In the genomic region with DNA sequence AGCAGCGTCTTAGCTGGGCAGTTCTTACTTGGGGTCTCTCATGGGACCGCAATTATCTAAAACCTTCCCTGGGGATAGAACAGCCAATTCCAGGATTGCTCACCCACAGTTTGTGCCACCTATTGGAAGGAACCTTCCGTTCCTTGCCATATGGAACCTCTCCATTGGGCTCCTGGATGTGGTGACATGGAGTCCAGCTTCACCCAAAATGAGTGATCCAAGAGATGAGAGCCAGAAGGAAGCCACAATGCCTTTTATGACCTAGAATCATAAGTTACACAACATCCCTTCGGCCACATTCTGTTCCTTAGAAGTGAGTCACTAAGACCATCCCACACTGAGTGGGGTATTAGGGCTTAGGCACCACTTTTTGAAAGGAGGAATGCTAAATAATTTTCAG, we compare ENCODE assay signal across 13 cellular contexts.
A peak's percentile ranks its signal among the peaks of the same experiment; 100 is the strongest.
DNase-seq lines count a peak whose midpoint lies in the region; ATAC-seq and TF ChIP-seq lines count a peak whose summit lies in the region.
"Had no signal": no experiment of that assay in that cellular context is flagged by ENCODE, and none has a peak within 500 bp of the region (broad histone marks: within the 10 kb centered on the region; RNA-seq: fewer than 3 reads in every experiment).

No MANE protein-coding gene starts in this region.

- TF ChIP-seq CTCF in AG09319 (IDR thresholded peaks at IDR 0.05; ENCODE audit: low read depth, low read length) (no peak), brain microvascular endothelial cell (IDR thresholded peaks at IDR 0.05; ENCODE audit: low read depth, low read length, missing control alignments) (peak; percentile 14), natural killer cell (IDR thresholded peaks at IDR 0.05) (no peak)

- no peak overlapping the region for H3K4me3 Mint-ChIP-seq in natural killer cell
- H3K4me3 Mint-ChIP-seq: CD8-positive, alpha-beta memory T cell had no signal

- no peak overlapping the region for H3K4me2 ChIP-seq in mesenchymal stem cell (ENCODE audit: low read length, poor library complexity, severe bottlenecking)

- intact Hi-C loops in natural killer cell (cut with micrococcal nuclease) = no loop called here

- H3K23ac ChIP-seq in mesenchymal stem cell (ENCODE audit: low read length in 2 of 2) = no peak overlapping the region

- no peak overlapping the region for H4K91ac ChIP-seq in mesenchymal stem cell (ENCODE audit: low read length)

- in situ Hi-C loops in brain microvascular endothelial cell (cut with HindIII; ENCODE audit: low pct_ligation_motif_present, low sequenced_read_pairs) = no loop called here

- H3K27ac Mint-ChIP-seq in natural killer cell = no peak overlapping the region
- H3K27ac Mint-ChIP-seq: CD8-positive, alpha-beta memory T cell had no signal

- H3K36me3 ChIP-seq in brain microvascular endothelial cell (replicated peaks) = no peaks in the 10 kb centered on the region
- no peaks in the 10 kb centered on the region for H3K36me3 ChIP-seq in mesenchymal stem cell (ENCODE audit: control insufficient read depth in 1 of 2, insufficient read depth in 2 of 2, low read depth in 1 of 2, low read length in 2 of 2)
- H3K36me3 ChIP-seq: colonic mucosa had no signal

- no peak for ATAC-seq in natural killer cell
- ATAC-seq in HG03039 (IDR thresholded peaks at IDR 0.05; ENCODE audit: unreplicated experiment) = no peak

- no peak overlapping the region for H2BK15ac ChIP-seq in mesenchymal stem cell (ENCODE audit: low read depth, poor library complexity, severe bottlenecking)

- H3K36me3 Mint-ChIP-seq in natural killer cell = no peaks in the 10 kb centered on the region

- H2AK5ac ChIP-seq in mesenchymal stem cell (ENCODE audit: low read length, severe bottlenecking) = no peak overlapping the region

- H2BK5ac ChIP-seq in mesenchymal stem cell (ENCODE audit: low read depth, low read length, poor library complexity, severe bottlenecking) = no peak overlapping the region

- no peak overlapping the region for H2BK120ac ChIP-seq in mesenchymal stem cell (ENCODE audit: low read depth, low read length)

- no peak overlapping the region for H3K4me3 ChIP-seq in brain microvascular endothelial cell (ENCODE audit: low read depth, low read length)
- no peak overlapping the region for H3K4me3 ChIP-seq in mesenchymal stem cell (ENCODE audit: insufficient read depth in 1 of 2, low read depth in 1 of 2, low read length in 2 of 2)
- H3K4me3 ChIP-seq: colonic mucosa had no signal

- no peak overlapping the region for H3K4ac ChIP-seq in mesenchymal stem cell (ENCODE audit: low read depth in 1 of 2, low read length in 2 of 2)

- H4K8ac ChIP-seq in mesenchymal stem cell (ENCODE audit: low read length) = no peak overlapping the region

- H3K79me1 ChIP-seq in mesenchymal stem cell (replicated peaks; ENCODE audit: low read length, poor library complexity, severe bottlenecking) = peaks cover 5% of the 10 kb centered on the region

- no peaks in the 10 kb centered on the region for H3K4me1 Mint-ChIP-seq in natural killer cell
- H3K4me1 Mint-ChIP-seq: CD8-positive, alpha-beta memory T cell had no signal

- H3K27me3 ChIP-seq in brain microvascular endothelial cell (replicated peaks) (no peaks in the 10 kb centered on the region), mesenchymal stem cell (ENCODE audit: control insufficient read depth in 1 of 2, insufficient read depth in 1 of 2, low read length in 2 of 2) (no peaks in the 10 kb centered on the region)
- H3K27me3 ChIP-seq: colonic mucosa had no signal

- no peaks in the 10 kb centered on the region for H3K9me3 ChIP-seq in mesenchymal stem cell (ENCODE audit: control insufficient read depth, low read length)
- H3K9me3 ChIP-seq: colonic mucosa had no signal

- H3K9ac ChIP-seq in mesenchymal stem cell (ENCODE audit: low read length) = no peak overlapping the region

- no peak overlapping the region for H3K18ac ChIP-seq in mesenchymal stem cell (ENCODE audit: low read depth in 1 of 2, low read length in 2 of 2)

- DNase-seq in AG09319 (ENCODE audit: extremely low read depth, low read depth) (peak; percentile 20), Kasumi-1 (lab: John Stamatoyannopoulos, UW) (peak; percentile 1 to 4), brain microvascular endothelial cell (peak; percentile 37), mesenchymal stem cell (peak; percentile 71), DMS79 treated with DMSO at 0.1 percent for 48 hours (lab: John Stamatoyannopoulos, UW) (no peak), natural killer cell (no peak), amniotic stem cell (lab: John Stamatoyannopoulos, UW) (no peak)
- DNase-seq: activated T-cell treated with anti-CD3 and anti-CD28 coated beads, Interleukin-2, amount 50 U/mL, for 1 hour; CD8-positive, alpha-beta memory T cell; colonic mucosa; NCI-H1694; stimulated activated CD8-positive, alpha-beta memory T cell treated with anti-CD3 and anti-CD28 coated beads, Interleukin-4, amount 100 ng/mL, for 48 hours had no signal

- no peak overlapping the region for H3K27ac ChIP-seq in brain microvascular endothelial cell
- H3K27ac ChIP-seq in mesenchymal stem cell (ENCODE audit: low read length, poor library complexity, severe bottlenecking) = no peak overlapping the region
- H3K27ac ChIP-seq: colonic mucosa had no signal

- H3K4me1 ChIP-seq in mesenchymal stem cell (ENCODE audit: control insufficient read depth, insufficient read depth, low read depth, low read length) = peaks cover 1% of the 10 kb centered on the region
- H3K4me1 ChIP-seq: colonic mucosa had no signal

- no peaks in the 10 kb centered on the region for H3K9me3 Mint-ChIP-seq in natural killer cell
- H3K9me3 Mint-ChIP-seq: CD8-positive, alpha-beta memory T cell had no signal

- WGBS in mesenchymal stem cell = 78% methylated on average over 3 of the region's 4 CpGs

- H2AFZ ChIP-seq in mesenchymal stem cell (ENCODE audit: low read depth, low read length) = no peak overlapping the region

- H2BK12ac ChIP-seq in mesenchymal stem cell (ENCODE audit: low read length in 2 of 2) = no peak overlapping the region

- no peaks in the 10 kb centered on the region for H3K27me3 Mint-ChIP-seq in natural killer cell (ENCODE audit: low read depth in 2 of 2)

- no peak overlapping the region for H3K14ac ChIP-seq in mesenchymal stem cell (ENCODE audit: low read length in 2 of 2)

Comparison
In these comparisons a context has a peak if more than half of its experiments do, and no peak if none do; other contexts are left out.
1. DNase-seq: peak in AG09319 (single experiment), Kasumi-1 (2 of 2), brain microvascular endothelial cell (single experiment) and mesenchymal stem cell (single experiment); none in DMS79 treated with DMSO at 0.1 percent for 48 hours (single experiment), natural killer cell (single experiment) and amniotic stem cell (single experiment).